Comparison of ENCODE assay signal across 8 cellular contexts in genomic region chr17:2094891-2095535, GRCh38. TPM values are rescaled to one million over a fixed set of nuclear protein-coding genes. Genes with fewer than 3 reads are reported as not detected.
DNase-seq lines count a peak whose midpoint lies in the region; ATAC-seq and TF ChIP-seq lines count a peak whose summit lies in the region.
"Had no signal": no experiment of that assay in that cellular context is flagged by ENCODE, and none has a peak within 500 bp of the region (broad histone marks: within the 10 kb centered on the region; RNA-seq: fewer than 3 reads in every experiment).

No MANE protein-coding gene starts in this region.

- no peaks in the 10 kb centered on the region for H3K9me3 ChIP-seq in adipocyte (ENCODE audit: control insufficient read depth, low read length)

- H3K4me3 Mint-ChIP-seq in HFFc6, result no peak overlapping the region
- H3K4me3 Mint-ChIP-seq: T-helper 1 cell treated with Interleukin-12 subunit alpha and Interleukin-12 subunit beta and Interleukin-4 antibody, amounts not matched to agents 30 μg/mL and 1 μg/mL, for 36 hours had no signal

- TF ChIP-seq CTCF in HFFc6 (IDR thresholded peaks at IDR 0.05), result peak; percentile 60; the same call in 1 of the 2 replicates

- H3K4me1 ChIP-seq in adipocyte (ENCODE audit: control insufficient read depth, insufficient read depth, low read length), result peaks cover 15% of the 10 kb centered on the region

- ATAC-seq in GM19023 (IDR thresholded peaks at IDR 0.05; ENCODE audit: unreplicated experiment), result no peak
- no peak for ATAC-seq in HG03025 (IDR thresholded peaks at IDR 0.05; ENCODE audit: low FRiP score, unreplicated experiment)

- no peak overlapping the region for H3K27ac Mint-ChIP-seq in HFFc6

- no peaks in the 10 kb centered on the region for H3K9me3 Mint-ChIP-seq in HFFc6
- H3K9me3 Mint-ChIP-seq: T-helper 1 cell treated with Interleukin-12 subunit alpha and Interleukin-12 subunit beta and Interleukin-4 antibody, amounts not matched to agents 30 μg/mL and 1 μg/mL, for 36 hours had no signal

- DNase-seq in HFFc6 (no peak), adipocyte (ENCODE audit: low read depth) (peak; percentile 37), hepatic stellate cell (ENCODE audit: low spot score) (peak; percentile 68), superior temporal gyrus (ENCODE audit: extremely low spot score) (peak; percentile 70)
- no peak for DNase-seq in stimulated activated naive CD4-positive, alpha-beta T cell treated with Interleukin-2 at 50 U/mL for 16 hours (lab: John Stamatoyannopoulos, UW)

- no peak overlapping the region for H3K4me3 ChIP-seq in adipocyte (ENCODE audit: low read length)

- peak overlapping the region; percentile 38 for H3K9ac ChIP-seq in adipocyte (ENCODE audit: low read length)

- peaks cover 5% of the 10 kb centered on the region for H3K36me3 ChIP-seq in adipocyte (ENCODE audit: control insufficient read depth, insufficient read depth, low read length, severe bottlenecking)

- H3K27me3 Mint-ChIP-seq in HFFc6 (ENCODE audit: insufficient read depth), result peaks cover 3% of the 10 kb centered on the region

- H3K27me3 ChIP-seq in adipocyte (replicated peaks; ENCODE audit: control insufficient read depth, insufficient read depth, low read length), result no peaks in the 10 kb centered on the region

- H3K36me3 Mint-ChIP-seq in HFFc6 (ENCODE audit: low read depth), result peaks cover 10% of the 10 kb centered on the region

- H3K4me1 Mint-ChIP-seq in HFFc6 (ENCODE audit: low read depth), result peaks cover 35% of the 10 kb centered on the region

RNA-seq across cellular contexts. Expression of gene HIC1, which starts 40.1 kb away (rescaled TPM):
- 10 to 100 TPM; 42.7 to 51.9 (median 48.0) TPM for total RNA-seq in HFFc6 (2021; fragmentation: NEBNext Ultra II Directional; extraction: Animal tissue kit (Norgen Biotek cat#: 25700))

RNA-seq across cellular contexts. Expression of gene OVCA2, which starts 53.2 kb away (rescaled TPM):
- 10 to 100 TPM; 39.5 to 44.3 (median 41.7) TPM for total RNA-seq in HFFc6 (2021; fragmentation: NEBNext Ultra II Directional; extraction: Animal tissue kit (Norgen Biotek cat#: 25700))

Comparison
In these comparisons a context has a peak if more than half of its experiments do, and no peak if none do; other contexts are left out.
1. DNase-seq: peak in adipocyte (single experiment), hepatic stellate cell (single experiment) and superior temporal gyrus (single experiment); none in HFFc6 (single experiment) and stimulated activated naive CD4-positive, alpha-beta T cell treated with Interleukin-2 at 50 U/mL for 16 hours (single experiment).